In the genomic region with DNA sequence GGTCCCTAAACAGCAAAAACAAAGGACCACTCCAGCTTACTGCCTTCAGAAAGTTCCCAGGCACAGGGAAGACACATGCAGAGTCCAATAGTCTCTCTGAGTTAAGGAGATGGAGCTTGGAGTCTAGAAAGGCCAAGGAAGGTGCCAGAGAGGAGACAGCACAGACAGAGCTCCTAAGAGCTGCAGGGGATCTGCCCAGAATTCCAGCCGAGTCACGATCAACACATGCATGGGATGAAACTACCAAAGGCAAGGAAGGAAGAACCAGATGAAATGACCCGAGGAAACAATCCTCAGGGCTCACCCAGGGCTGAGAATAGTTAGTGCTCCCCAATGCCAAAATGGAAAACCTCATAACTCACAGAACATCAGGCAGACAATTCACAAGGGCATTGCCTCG, we compare ENCODE assay signal across 26 cellular contexts.
"Had no signal": no experiment of that assay in that cellular context is flagged by ENCODE, and none has a peak within 500 bp of the region (broad histone marks: within the 10 kb centered on the region; RNA-seq: fewer than 3 reads in every experiment).

No MANE protein-coding gene starts in this region.

- H3K27ac ChIP-seq: breast epithelium, VCaP had no signal

- DNase-seq: activated CD4-positive, alpha-beta memory T cell treated with anti-CD3 and anti-CD28 coated beads for 36 hours; activated CD4-positive, alpha-beta T cell treated with anti-CD3 and anti-CD28 coated beads, Interleukin-2, amount 10 ng/mL, durations not matched to agents 7 days and 5 days; activated CD4-positive, CD25-positive, alpha-beta regulatory T cell; activated gamma-delta T cell; activated naive CD4-positive, alpha-beta T cell treated with anti-CD3 and anti-CD28 coated beads, Interleukin-2, amount 50 U/mL, for 16 hours; activated T-cell treated with anti-CD3 and anti-CD28 coated beads for 4 hours; activated T-cell treated with anti-CD3 and anti-CD28 coated beads, Interleukin-2, amount 50 U/mL, for 48 hours; aorta; caudate nucleus; KG1; NCI-H1092; NCI-H1417; NCI-H1930; NCI-H2107; NCI-H2171 treated with DMSO at 0.1 percent for 48 hours; NCI-H226; NCI-H510A; NCI-H526 treated with DMSO at 0.1 percent for 48 hours; NCI-H82; RPMI8226; SK-N-SH; T-helper 1 cell had no signal

- ATAC-seq: activated T-helper 17 cell treated with anti-CD3 and anti-CD28 coated beads, Interleukin-2, amount 50 U/mL, for 72 hours; Right ventricle myocardium inferior had no signal

- H3K4me2 ChIP-seq: SK-N-SH had no signal

- H3K36me3 ChIP-seq: breast epithelium had no signal

- H3K9me3 ChIP-seq: breast epithelium, SK-N-SH had no signal

- H3K4me1 ChIP-seq: breast epithelium had no signal

- H3K4me3 ChIP-seq: breast epithelium had no signal

- H3K9ac ChIP-seq: SK-N-SH had no signal

- H3K27me3 ChIP-seq: breast epithelium had no signal
